ENCODE assay signal across 1 cellular context in the genomic region with DNA sequence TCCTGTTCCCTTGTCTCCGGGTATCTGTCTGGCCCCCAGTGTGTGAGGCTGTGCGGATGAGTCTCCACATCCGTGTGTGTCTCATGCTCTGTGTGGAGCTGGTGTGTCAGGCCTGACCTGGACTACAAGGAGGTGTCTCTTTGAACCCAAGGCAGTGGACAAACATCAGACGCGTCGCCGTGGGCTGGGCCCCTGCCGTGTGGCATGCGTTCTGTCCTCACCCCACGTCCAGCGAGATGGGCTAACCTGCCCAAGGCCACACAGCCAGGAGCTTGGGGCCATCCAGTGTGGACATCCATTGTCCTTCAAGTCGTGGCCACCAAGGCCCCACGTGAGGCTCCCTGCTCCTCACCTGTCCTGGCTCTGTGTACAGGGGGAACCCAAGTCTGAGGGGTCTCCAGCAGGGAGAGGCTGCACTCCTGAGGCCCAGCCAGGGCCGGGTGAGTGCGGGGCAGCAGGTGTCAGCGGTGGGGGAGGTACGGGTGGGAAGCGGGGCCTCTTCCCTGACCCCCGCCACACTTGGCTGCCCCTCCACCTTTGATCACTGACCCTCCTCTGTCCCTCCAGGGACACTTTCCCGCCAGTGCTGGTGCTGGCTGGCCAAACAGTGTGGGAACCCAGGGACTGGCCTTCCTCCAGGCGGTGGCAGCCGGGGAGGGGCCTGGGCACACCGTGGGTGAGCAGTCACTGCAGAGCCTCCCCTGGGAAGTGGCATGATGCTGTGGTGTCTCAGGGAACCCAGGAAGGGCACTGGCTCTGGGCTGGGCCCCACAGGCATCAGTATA.
TF ChIP-seq lines count a peak whose summit lies in the region.

No MANE protein-coding gene starts in this region.

TF ChIP-seq in SK-N-SH, 30 proteins besides CTCF, POLR2A, EP300 and RAD21:
- TF ChIP-seq ELF1 (IDR thresholded peaks at IDR 0.05) (no peak), RXRA (IDR thresholded peaks at IDR 0.05; ENCODE audit: borderline replicate concordance, low read depth) (no peak)
- TF ChIP-seq, protein P1, sequence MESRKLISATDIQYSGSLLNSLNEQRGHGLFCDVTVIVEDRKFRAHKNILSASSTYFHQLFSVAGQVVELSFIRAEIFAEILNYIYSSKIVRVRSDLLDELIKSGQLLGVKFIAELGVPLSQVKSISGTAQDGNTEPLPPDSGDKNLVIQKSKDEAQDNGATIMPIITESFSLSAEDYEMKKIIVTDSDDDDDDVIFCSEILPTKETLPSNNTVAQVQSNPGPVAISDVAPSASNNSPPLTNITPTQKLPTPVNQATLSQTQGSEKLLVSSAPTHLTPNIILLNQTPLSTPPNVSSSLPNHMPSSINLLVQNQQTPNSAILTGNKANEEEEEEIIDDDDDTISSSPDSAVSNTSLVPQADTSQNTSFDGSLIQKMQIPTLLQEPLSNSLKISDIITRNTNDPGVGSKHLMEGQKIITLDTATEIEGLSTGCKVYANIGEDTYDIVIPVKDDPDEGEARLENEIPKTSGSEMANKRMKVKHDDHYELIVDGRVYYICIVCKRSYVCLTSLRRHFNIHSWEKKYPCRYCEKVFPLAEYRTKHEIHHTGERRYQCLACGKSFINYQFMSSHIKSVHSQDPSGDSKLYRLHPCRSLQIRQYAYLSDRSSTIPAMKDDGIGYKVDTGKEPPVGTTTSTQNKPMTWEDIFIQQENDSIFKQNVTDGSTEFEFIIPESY (IDR thresholded peaks at IDR 0.05; ENCODE audit: borderline replicate concordance, low read depth): no peak
